In the genomic region with DNA sequence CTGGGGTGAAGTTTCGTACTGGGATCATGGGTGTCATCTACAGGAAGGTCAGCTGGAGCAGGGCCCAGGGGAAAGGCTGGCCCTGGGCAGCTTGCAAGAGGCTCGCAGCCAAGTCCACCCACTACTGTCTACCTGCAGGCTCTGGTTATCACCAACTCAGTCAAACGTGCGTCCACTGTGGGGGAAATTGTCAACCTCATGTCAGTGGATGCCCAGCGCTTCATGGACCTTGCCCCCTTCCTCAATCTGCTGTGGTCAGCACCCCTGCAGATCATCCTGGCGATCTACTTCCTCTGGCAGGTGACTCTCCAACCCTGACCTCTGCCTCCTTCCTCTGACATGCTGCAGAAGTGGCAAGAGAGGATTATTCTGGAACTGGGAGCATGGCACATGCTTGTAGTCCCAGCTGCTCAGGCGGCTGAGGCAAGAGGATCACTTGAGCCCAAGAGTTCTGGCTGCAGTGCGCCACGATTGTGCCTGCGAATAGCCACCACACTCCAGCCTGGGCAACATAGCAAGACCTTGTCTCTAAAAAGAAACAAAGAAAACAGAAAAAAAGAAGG, we compare ENCODE assay signal across 20 cellular contexts. TPM values are rescaled to one million over a fixed set of nuclear protein-coding genes. Genes with fewer than 3 reads are reported as not detected.
"Had no signal": no experiment of that assay in that cellular context is flagged by ENCODE, and none has a peak within 500 bp of the region (broad histone marks: within the 10 kb centered on the region; RNA-seq: fewer than 3 reads in every experiment).

No MANE protein-coding gene starts in this region.

- ATAC-seq: activated CD4-positive, alpha-beta T cell treated with anti-CD3 and anti-CD28 coated beads for 36 hours; sciatic nerve; stimulated activated memory B cell treated with anti-CD40 and anti-IgM and Interleukin-4, amounts not matched to agents 10 μg/mL and 1 μg/mL and 100 μg/mL, for 72 hours; WTC11 had no signal

- H3K4me3 Mint-ChIP-seq: activated CD4-positive, alpha-beta memory T cell treated with anti-CD3 and anti-CD28 coated beads, Interleukin-2, amount 10 ng/mL, durations not matched to agents 7 days and 5 days; activated CD4-positive, alpha-beta T cell treated with anti-CD3 and anti-CD28 coated beads for 36 hours; activated naive CD8-positive, alpha-beta T cell treated with anti-CD3 and anti-CD28 coated beads for 36 hours; memory B cell; nephron; stimulated activated memory B cell treated with anti-CD40 and anti-IgM and Interleukin-4, amounts not matched to agents 10 μg/mL and 1 μg/mL and 100 μg/mL, for 72 hours; WTC11 had no signal

- H3K4me1 Mint-ChIP-seq: memory B cell had no signal

- H3K4me2 ChIP-seq: smooth muscle cell had no signal

- H3K27me3 ChIP-seq: esophagus muscularis mucosa, transverse colon, uterus had no signal

- H3K27me3 Mint-ChIP-seq: activated CD4-positive, alpha-beta T cell treated with anti-CD3 and anti-CD28 coated beads for 36 hours; activated naive CD8-positive, alpha-beta T cell treated with anti-CD3 and anti-CD28 coated beads for 36 hours had no signal

- DNase-seq: activated CD4-positive, alpha-beta memory T cell treated with anti-CD3 and anti-CD28 coated beads, Interleukin-2, amount 10 ng/mL, durations not matched to agents 7 days and 5 days; activated CD4-positive, alpha-beta T cell treated with anti-CD3 and anti-CD28 coated beads for 36 hours; activated naive CD8-positive, alpha-beta T cell treated with anti-CD3 and anti-CD28 coated beads for 36 hours; central memory CD4-positive, alpha-beta T cell; dermis blood vessel endothelial cell; effector memory CD4-positive, alpha-beta T cell; hypothalamus; nucleus accumbens; stimulated activated CD4-positive, alpha-beta T cell treated with anti-CD3 and anti-CD28 coated beads, Interleukin-15, amount 100 ng/mL, for 24 hours; T-helper 1 cell; transverse colon; uterus had no signal

- H3K9me3 Mint-ChIP-seq: activated CD4-positive, alpha-beta memory T cell treated with anti-CD3 and anti-CD28 coated beads, Interleukin-2, amount 10 ng/mL, durations not matched to agents 7 days and 5 days; activated naive CD8-positive, alpha-beta T cell treated with anti-CD3 and anti-CD28 coated beads for 36 hours; memory B cell; nephron; stimulated activated memory B cell treated with anti-CD40 and anti-IgM and Interleukin-4, amounts not matched to agents 10 μg/mL and 1 μg/mL and 100 μg/mL, for 72 hours; WTC11 had no signal

- H3K4me3 ChIP-seq: esophagus muscularis mucosa, smooth muscle cell, transverse colon, uterus had no signal

- H3K36me3 Mint-ChIP-seq: activated naive CD8-positive, alpha-beta T cell treated with anti-CD3 and anti-CD28 coated beads for 36 hours; memory B cell; stimulated activated memory B cell treated with anti-CD40 and anti-IgM and Interleukin-4, amounts not matched to agents 10 μg/mL and 1 μg/mL and 100 μg/mL, for 72 hours; WTC11 had no signal

- H3K27ac Mint-ChIP-seq: activated CD4-positive, alpha-beta memory T cell treated with anti-CD3 and anti-CD28 coated beads, Interleukin-2, amount 10 ng/mL, durations not matched to agents 7 days and 5 days; activated CD4-positive, alpha-beta T cell treated with anti-CD3 and anti-CD28 coated beads for 36 hours; activated naive CD8-positive, alpha-beta T cell treated with anti-CD3 and anti-CD28 coated beads for 36 hours; memory B cell; nephron; WTC11 had no signal

- H3K9me3 ChIP-seq: esophagus muscularis mucosa, transverse colon, uterus had no signal

- H3K27ac ChIP-seq: esophagus muscularis mucosa, transverse colon, uterus had no signal

- H3K36me3 ChIP-seq: esophagus muscularis mucosa, transverse colon, uterus had no signal

RNA-seq across cellular contexts. Expression of a gene that starts 29.2 kb away (rescaled TPM):
- total RNA-seq: activated CD4-positive, alpha-beta T cell treated with anti-CD3 and anti-CD28 coated beads for 36 hours; activated naive CD8-positive, alpha-beta T cell treated with anti-CD3 and anti-CD28 coated beads for 36 hours; frontal cortex had no signal
